12 cellular contexts compared by ENCODE assay signal in genomic region chr19:55536951-55537740, GRCh38. TPM values are rescaled to one million over a fixed set of nuclear protein-coding genes. Genes with fewer than 3 reads are reported as not detected.
DNase-seq lines count a peak whose midpoint lies in the region; ATAC-seq and TF ChIP-seq lines count a peak whose summit lies in the region.
"Had no signal": no experiment of that assay in that cellular context is flagged by ENCODE, and none has a peak within 500 bp of the region (broad histone marks: within the 10 kb centered on the region; RNA-seq: fewer than 3 reads in every experiment).

TSS of gene SBK2 (minus strand) at chr19:55537133. CDS start at chr19:55536294, 839 bp downstream.

- H3K27ac ChIP-seq in PC-3 (ENCODE audit: low read length), result no peak within 1 kb of the TSS
- H3K27ac ChIP-seq in cardiac muscle cell, result no peak within 1 kb of the TSS
- H3K27ac ChIP-seq in CD4-positive, alpha-beta memory T cell (ENCODE audit: low read depth, low read length), result no peak within 1 kb of the TSS
- H3K27ac ChIP-seq: SK-N-MC had no signal

- CTCF ChIA-PET in PC-3 (lab: Charles Lee), result no interaction called here
- CTCF ChIA-PET in CD4-positive, alpha-beta memory T cell (lab: Charles Lee; ENCODE audit: partially characterized antibody), result no interaction called here

- no peak within 1 kb of the TSS for H3K27ac Mint-ChIP-seq in CD4-positive, alpha-beta memory T cell

- no peak within 1 kb of the TSS for H3K4me3 Mint-ChIP-seq in CD4-positive, alpha-beta memory T cell

- H3K4me1 Mint-ChIP-seq in CD4-positive, alpha-beta memory T cell, result no peaks in the 10 kb centered on the region

- no peaks in the 10 kb centered on the region for H3K9me3 Mint-ChIP-seq in CD4-positive, alpha-beta memory T cell

- H2AFZ ChIP-seq in PC-3 (ENCODE audit: low read length), result no peak within 1 kb of the TSS

- no peak within 1 kb of the TSS for H3K9ac ChIP-seq in PC-3 (ENCODE audit: low read length)

- peak; percentile 40 for DNase-seq in NCI-H146 (lab: John Stamatoyannopoulos, UW)
- no peak for DNase-seq in NCI-H146 treated with DMSO at 0.1 percent for 48 hours (lab: John Stamatoyannopoulos, UW; ENCODE audit: unreplicated experiment)
- DNase-seq in PC-3, result no peak
- DNase-seq in cardiac muscle cell (ENCODE audit: low read depth in 1 of 2, low spot score in 1 of 2), result peak in 1 of 2 donors; percentile 87
- no peak for DNase-seq in retinal pigment epithelial cell (ENCODE audit: low read depth)
- no peak for DNase-seq in CD4-positive, alpha-beta memory T cell
- DNase-seq in NCI-H510A (lab: John Stamatoyannopoulos, UW), result no peak

- no peaks in the 10 kb centered on the region for H3K36me3 Mint-ChIP-seq in CD4-positive, alpha-beta memory T cell

- H3K4me3 ChIP-seq in PC-3 (ENCODE audit: low read length) (no peak within 1 kb of the TSS), cardiac muscle cell (no peak within 1 kb of the TSS), retinal pigment epithelial cell (ENCODE audit: low read length) (no peak within 1 kb of the TSS)
- H3K4me3 ChIP-seq in CD4-positive, alpha-beta memory T cell (ENCODE audit: low read length in 2 of 2), result no peak within 1 kb of the TSS
- H3K4me3 ChIP-seq: lung, SK-N-MC had no signal

- no peak within 1 kb of the TSS for H3K4me2 ChIP-seq in PC-3 (ENCODE audit: low read length)

- H3K9me2 ChIP-seq in PC-3 (replicated peaks; ENCODE audit: low read length), result no peaks in the 10 kb centered on the region

- peaks cover 2 to 4% of the 10 kb centered on the region in 2 donors for H3K27me3 Mint-ChIP-seq in CD4-positive, alpha-beta memory T cell

- H3K79me2 ChIP-seq in PC-3 (ENCODE audit: low read length), result no peaks in the 10 kb centered on the region

- POLR2A ChIA-PET in PC-3 (lab: Charles Lee; ENCODE audit: unreplicated experiment), result no interaction called here
- POLR2A ChIA-PET in CD4-positive, alpha-beta memory T cell (lab: Charles Lee; ENCODE audit: partially characterized antibody), result no interaction called here

- intact Hi-C loops in PC-3 (cut with micrococcal nuclease), result no loop called here
- intact Hi-C loops in CD4-positive, alpha-beta memory T cell (cut with micrococcal nuclease), result no loop called here

- no peaks in the 10 kb centered on the region for H3K36me3 ChIP-seq in PC-3 (ENCODE audit: low read depth, low read length)
- no peaks in the 10 kb centered on the region for H3K36me3 ChIP-seq in cardiac muscle cell
- H3K36me3 ChIP-seq in CD4-positive, alpha-beta memory T cell (ENCODE audit: insufficient read depth, low read length), result no peaks in the 10 kb centered on the region

- TF ChIP-seq CTCF in PC-3 (conservative IDR thresholded peaks at IDR 0.05; ENCODE audit: low read depth, low read length), result peak; percentile 35; the same call in 1 of the 2 replicates
- TF ChIP-seq CTCF in cardiac muscle cell (IDR thresholded peaks at IDR 0.05; ENCODE audit: low read depth, low read length), result peak; percentile 18
- TF ChIP-seq CTCF in retinal pigment epithelial cell (conservative IDR thresholded peaks at IDR 0.05; ENCODE audit: low read depth, low read length), result peak; percentile 37

- no TSS peak for BruUV-seq in PC-3 (replicated peaks; lab: Mats Ljungman, UMichigan)

- H3F3A ChIP-seq in PC-3 (ENCODE audit: low read length, unreplicated experiment), result no peaks in the 10 kb centered on the region

- ATAC-seq in PC-3 (0 out of 2 replicates have a peak, but pooled peaks have one; percentile 30), GM18502 (IDR thresholded peaks at IDR 0.05; ENCODE audit: poor library complexity, unreplicated experiment) (no peak)
- ATAC-seq: sciatic nerve had no signal

- H3K9me3 ChIP-seq in PC-3 (ENCODE audit: low read length) (no peaks in the 10 kb centered on the region), cardiac muscle cell (ENCODE audit: low read depth) (no peaks in the 10 kb centered on the region)
- H3K9me3 ChIP-seq in CD4-positive, alpha-beta memory T cell (ENCODE audit: control insufficient read depth in 1 of 2, low read length in 2 of 2), result no peaks in the 10 kb centered on the region

- no peaks in the 10 kb centered on the region for H3K27me3 ChIP-seq in PC-3 (ENCODE audit: low read length)
- H3K27me3 ChIP-seq in cardiac muscle cell, result no peaks in the 10 kb centered on the region
- no peaks in the 10 kb centered on the region for H3K27me3 ChIP-seq in CD4-positive, alpha-beta memory T cell (ENCODE audit: insufficient read depth, low read length)

- no peaks in the 10 kb centered on the region; the same call in 1 of the 2 replicates for H3K4me1 ChIP-seq in PC-3 (ENCODE audit: insufficient read depth, low read length)
- peaks cover 4% of the 10 kb centered on the region for H3K4me1 ChIP-seq in cardiac muscle cell (ENCODE audit: low read depth)
- H3K4me1 ChIP-seq in CD4-positive, alpha-beta memory T cell (ENCODE audit: insufficient read depth, low read length), result no peaks in the 10 kb centered on the region

- no peaks in the 10 kb centered on the region for H4K20me1 ChIP-seq in PC-3 (ENCODE audit: low read length)

RNA-seq across cellular contexts. Expression of gene SBK2, which starts in this region (rescaled TPM):
- not detected in 2 replicates for total RNA-seq in PC-3 (2014; rRNA removed)
- total RNA-seq in cardiac muscle cell, result 2.4 and 5.3 TPM in 2 replicates
- polyA plus RNA-seq in cardiac muscle cell, result 6.8 and 7.1 TPM in 2 replicates
- not detected for total RNA-seq in CD4-positive, alpha-beta memory T cell
- not detected for polyA plus RNA-seq in CD4-positive, alpha-beta memory T cell
- total RNA-seq: activated CD8-positive, alpha-beta memory T cell treated with anti-CD3 and anti-CD28 coated beads for 36 hours; sciatic nerve had no signal
- polyA plus RNA-seq: lung had no signal

Comparison
In these comparisons a context has a peak if more than half of its experiments do, and no peak if none do; other contexts are left out.
1. Peak in ATAC-seq in PC-3; RNA of the gene not detected or under 1 TPM.